ENCODE assay signal across 36 cellular contexts in genomic region chr12:117516034-117516433, GRCh38.
"Had no signal": no experiment of that assay in that cellular context is flagged by ENCODE, and none has a peak within 500 bp of the region (broad histone marks: within the 10 kb centered on the region; RNA-seq: fewer than 3 reads in every experiment).

No MANE protein-coding gene starts in this region.

- FAIRE-seq: astrocyte, TTC549 had no signal

- H3K27me3 ChIP-seq: adrenal gland, body of pancreas, brain microvascular endothelial cell, breast epithelium had no signal

- H3K9me3 ChIP-seq: adrenal gland, body of pancreas, breast epithelium had no signal

- H3K4me3 ChIP-seq: adrenal gland, body of pancreas, breast epithelium had no signal

- H3K27ac ChIP-seq: adrenal gland, body of pancreas, brain microvascular endothelial cell, breast epithelium, WERI-Rb-1 had no signal

- ATAC-seq: activated CD4-positive, alpha-beta T cell treated with anti-CD3 and anti-CD28 coated beads for 36 hours; activated CD4-positive, CD25-positive, alpha-beta regulatory T cell treated with anti-CD3 and anti-CD28 coated beads, Interleukin-2, amount 50 U/mL, for 24 hours; activated CD8-positive, alpha-beta memory T cell treated with anti-CD3 and anti-CD28 coated beads, Interleukin-2, amount 10 ng/mL, durations not matched to agents 7 days and 5 days; activated CD8-positive, alpha-beta T cell treated with anti-CD3 and anti-CD28 coated beads, Interleukin-2, amount 10 ng/mL, durations not matched to agents 7 days and 5 days; activated naive CD4-positive, alpha-beta T cell treated with anti-CD3 and anti-CD28 coated beads, Interleukin-2, amount 50 U/mL, for 72 hours; body of pancreas; WTC11 had no signal

- DNase-seq: activated CD4-positive, alpha-beta memory T cell treated with anti-CD3 and anti-CD28 coated beads, Interleukin-2, amount 10 ng/mL, durations not matched to agents 7 days and 5 days; activated CD4-positive, alpha-beta T cell treated with anti-CD3 and anti-CD28 coated beads for 1 hour; activated CD4-positive, alpha-beta T cell treated with anti-CD3 and anti-CD28 coated beads for 36 hours; activated CD4-positive, alpha-beta T cell treated with anti-CD3 and anti-CD28 coated beads for 48 hours; activated CD4-positive, alpha-beta T cell treated with anti-CD3 and anti-CD28 coated beads, Interleukin-2, amount 10 ng/mL, durations not matched to agents 7 days and 5 days; activated CD4-positive, alpha-beta T cell treated with anti-CD3 and anti-CD28 coated beads, Interleukin-2, amount 50 U/mL, for 48 hours; activated CD4-positive, CD25-positive, alpha-beta regulatory T cell; activated CD8-positive, alpha-beta memory T cell treated with anti-CD3 and anti-CD28 coated beads for 24 hours; activated CD8-positive, alpha-beta memory T cell treated with anti-CD3 and anti-CD28 coated beads, Interleukin-2, amount 10 ng/mL, durations not matched to agents 7 days and 5 days; activated CD8-positive, alpha-beta memory T cell treated with anti-CD3 and anti-CD28 coated beads, Interleukin-2, amount 50 U/mL, for 48 hours; activated CD8-positive, alpha-beta T cell treated with anti-CD3 and anti-CD28 coated beads, Interleukin-2, amount 10 ng/mL, durations not matched to agents 7 days and 5 days; activated effector memory CD4-positive, alpha-beta T cell treated with anti-CD3 and anti-CD28 coated beads, Interleukin-2, amount 50 U/mL, for 16 hours; activated gamma-delta T cell treated with Interleukin-2 at 50 U/mL for 16 hours; activated naive CD4-positive, alpha-beta T cell; activated naive CD4-positive, alpha-beta T cell treated with anti-CD3 and anti-CD28 coated beads for 36 hours; activated naive CD4-positive, alpha-beta T cell treated with anti-CD3 and anti-CD28 coated beads, Interleukin-2, amount 50 U/mL, for 16 hours; activated naive CD8-positive, alpha-beta T cell treated with anti-CD3 and anti-CD28 coated beads for 36 hours; activated T-cell treated with anti-CD3 and anti-CD28 coated beads, Interleukin-2, amount 50 U/mL, for 24 hours; activated T-cell treated with anti-CD3 and anti-CD28 coated beads, Interleukin-2, amount 50 U/mL, for 48 hours; adrenal gland; amniotic stem cell; aorta; body of pancreas; brain microvascular endothelial cell; central memory CD4-positive, alpha-beta T cell; SW 1271; T-helper 1 cell; T-helper 2 cell; T-helper 9 cell; WERI-Rb-1 had no signal

- H3K36me3 ChIP-seq: adrenal gland, brain microvascular endothelial cell, breast epithelium, WERI-Rb-1 had no signal

- H3K4me1 ChIP-seq: breast epithelium had no signal
